Comparison of ENCODE assay signal across 28 cellular contexts in genomic region chr19:18060472-18060871, GRCh38. TPM values are rescaled to one million over a fixed set of nuclear protein-coding genes. Genes with fewer than 3 reads are reported as not detected.
DNase-seq lines count a peak whose midpoint lies in the region; ATAC-seq and TF ChIP-seq lines count a peak whose summit lies in the region.
"Had no signal": no experiment of that assay in that cellular context is flagged by ENCODE, and none has a peak within 500 bp of the region (broad histone marks: within the 10 kb centered on the region; RNA-seq: fewer than 3 reads in every experiment).

No MANE protein-coding gene starts in this region.

- H2AK5ac ChIP-seq in IMR-90 (ENCODE audit: low read depth, low read length) = no peak overlapping the region

- H3K4me1 ChIP-seq in BE2C = no peaks in the 10 kb centered on the region
- peaks cover 5% of the 10 kb centered on the region; the same call in 1 of the 2 replicates for H3K4me1 ChIP-seq in IMR-90 (ENCODE audit: control insufficient read depth, insufficient read depth, low read length)
- H3K4me1 ChIP-seq in CD8-positive, alpha-beta memory T cell (ENCODE audit: insufficient read depth, low read length) = peaks cover 13% of the 10 kb centered on the region

- no peak overlapping the region for H3K14ac ChIP-seq in IMR-90 (replicated peaks; ENCODE audit: low read depth, low read length)

- ATAC-seq in IMR-90 (ENCODE audit: low read depth) = no peak
- ATAC-seq: gastrocnemius medialis; natural killer cell treated with Interleukin-12 subunit alpha and Interleukin-12 subunit beta and Interleukin-15 and Interleukin-18, amount 100 ng/mL, for 72 hours; stimulated activated effector memory CD8-positive, alpha-beta T cell treated with anti-CD3 and anti-CD28 coated beads, Interleukin-12 subunit alpha, Interleukin-12 subunit beta, amount 100 ng/mL, for 72 hours; T-cell had no signal

- H2AK9ac ChIP-seq in IMR-90 (replicated peaks; ENCODE audit: low read depth, low read length, poor library complexity) = no peak overlapping the region

- no peak overlapping the region for H3K27ac ChIP-seq in IMR-90 (ENCODE audit: insufficient read depth, low read length)
- H3K27ac ChIP-seq in CD8-positive, alpha-beta memory T cell (ENCODE audit: low read depth, low read length) = no peak overlapping the region
- H3K27ac ChIP-seq: gastrocnemius medialis, SJCRH30 had no signal

- no peak overlapping the region for H3K4me2 ChIP-seq in IMR-90 (ENCODE audit: low read depth, low read length)

- CTCF ChIA-PET in IMR-90 (lab: Yijun Ruan, JAX) = no interaction called here
- CTCF ChIA-PET in CD8-positive, alpha-beta memory T cell (lab: Charles Lee) = interaction anchor here (1.1 to 10.6 kb wide), 10 partner anchors 30 to 201 kb away, joined by 3 to 168 read pairs (median 8); partner anchors contain the start of genes ARRDC2 and RPL18A

- H3K23ac ChIP-seq in IMR-90 (ENCODE audit: low read depth, low read length) = no peak overlapping the region

- no peak overlapping the region for H3K18ac ChIP-seq in IMR-90 (ENCODE audit: low read depth, low read length)

- no TSS peak for BruUV-seq in IMR-90 (replicated peaks; lab: Mats Ljungman, UMichigan)

- TF ChIP-seq RAD21 in IMR-90 (IDR thresholded peaks at IDR 0.05; ENCODE audit: low read length) = no peak

- intact Hi-C loops in IMR-90 (cut with micrococcal nuclease) = no loop called here

- H4K91ac ChIP-seq in IMR-90 (ENCODE audit: insufficient read depth, low read depth, low read length) = no peak overlapping the region

- H3K56ac ChIP-seq in IMR-90 (ENCODE audit: extremely low read depth, insufficient read depth, low read length) = no peak overlapping the region

- H2BK15ac ChIP-seq in IMR-90 (ENCODE audit: low read depth, low read length) = no peak overlapping the region

- no peak overlapping the region for H3K4ac ChIP-seq in IMR-90 (ENCODE audit: low read depth, low read length)

- peak overlapping the region in 1 of 8 donors; percentile 77 for H3K27ac Mint-ChIP-seq in CD8-positive, alpha-beta memory T cell
- H3K27ac Mint-ChIP-seq: activated naive CD8-positive, alpha-beta T cell; activated T-cell treated with anti-CD3 and anti-CD28 coated beads, Interleukin-2, amount 50 U/mL, for 24 hours; CD4-positive, alpha-beta T cell; natural killer cell treated with Interleukin-12 subunit alpha and Interleukin-12 subunit beta and Interleukin-15 and Interleukin-18, amount 100 ng/mL, for 72 hours; T-cell had no signal

- no peak overlapping the region for H3K4me3 Mint-ChIP-seq in CD8-positive, alpha-beta memory T cell
- H3K4me3 Mint-ChIP-seq: activated naive CD8-positive, alpha-beta T cell; activated T-cell treated with anti-CD3 and anti-CD28 coated beads, Interleukin-2, amount 50 U/mL, for 24 hours; CD4-positive, alpha-beta T cell; natural killer cell treated with Interleukin-12 subunit alpha and Interleukin-12 subunit beta and Interleukin-15 and Interleukin-18, amount 100 ng/mL, for 72 hours; stimulated activated effector memory CD8-positive, alpha-beta T cell treated with anti-CD3 and anti-CD28 coated beads, Interleukin-12 subunit alpha, Interleukin-12 subunit beta, amount 100 ng/mL, for 72 hours; T-cell had no signal

- H3K9me3 ChIP-seq in BE2C = no peaks in the 10 kb centered on the region
- H3K9me3 ChIP-seq in IMR-90 (ENCODE audit: control insufficient read depth, insufficient read depth, low read length) = 0 out of 2 replicates have a peak, but pooled peaks cover 2% of the 10 kb centered on the region
- no peaks in the 10 kb centered on the region for H3K9me3 ChIP-seq in CD8-positive, alpha-beta memory T cell (ENCODE audit: low read length)
- H3K9me3 ChIP-seq: gastrocnemius medialis, SJCRH30 had no signal

- no peaks in the 10 kb centered on the region for H3K27me3 Mint-ChIP-seq in CD8-positive, alpha-beta memory T cell
- H3K27me3 Mint-ChIP-seq: activated naive CD8-positive, alpha-beta T cell; activated T-cell treated with anti-CD3 and anti-CD28 coated beads, Interleukin-2, amount 50 U/mL, for 24 hours; CD4-positive, alpha-beta T cell; natural killer cell treated with Interleukin-12 subunit alpha and Interleukin-12 subunit beta and Interleukin-15 and Interleukin-18, amount 100 ng/mL, for 72 hours; T-cell had no signal

- H3K4me3 ChIP-seq in BE2C (ENCODE audit: low read depth, low read length) (no peak overlapping the region), IMR-90 (ENCODE audit: insufficient read depth, low read depth, low read length) (no peak overlapping the region)
- no peak overlapping the region for H3K4me3 ChIP-seq in CD8-positive, alpha-beta memory T cell (ENCODE audit: low read length)
- H3K4me3 ChIP-seq: gastrocnemius medialis, lung, SJCRH30 had no signal

- peak; percentile 48 for DNase-seq in BE2C
- no peak for DNase-seq in IMR-90
- DNase-seq in SK-N-DZ (ENCODE audit: low spot score) = peak; percentile 38
- DNase-seq in iPS-NIHi11 (ENCODE audit: low spot score) = peak; percentile 33
- DNase-seq in CD8-positive, alpha-beta memory T cell = no peak
- no peak for DNase-seq in COLO668 (lab: John Stamatoyannopoulos, UW; ENCODE audit: unreplicated experiment)
- DNase-seq in MV-4-11 (lab: John Stamatoyannopoulos, UW) = no peak
- DNase-seq in effector CD8-positive, alpha-beta T cell (lab: John Stamatoyannopoulos, UW) = no peak
- DNase-seq: activated CD4-positive, alpha-beta T cell treated with anti-CD3 and anti-CD28 coated beads, Interleukin-2, amount 50 U/mL, for 1 hour; activated CD4-positive, CD25-positive, alpha-beta regulatory T cell; activated effector memory CD4-positive, alpha-beta T cell treated with anti-CD3 and anti-CD28 coated beads, Interleukin-2, amount 50 U/mL, for 16 hours; activated T-cell treated with anti-CD3 and anti-CD28 coated beads, Interleukin-2, amount 50 U/mL, for 24 hours; AML-193; CD4-positive, alpha-beta T cell; gastrocnemius medialis; KG1; NCI-H1105 treated with DMSO at 0.1 percent for 48 hours; NCI-H2029; NCI-H2227 treated with DMSO at 0.1 percent for 48 hours; SJCRH30; T-cell had no signal

- no peak for TF ChIP-seq POLR2A in IMR-90 (IDR thresholded peaks at IDR 0.05; ENCODE audit: low read depth, low read length)

- POLR2A ChIA-PET in IMR-90 (lab: Charles Lee; ENCODE audit: unreplicated experiment) = no interaction called here
- POLR2A ChIA-PET in CD8-positive, alpha-beta memory T cell (lab: Charles Lee) = no interaction called here

- in situ Hi-C loops in IMR-90 (cut with MboI; ENCODE audit: low sequenced_read_pairs) = loop anchor here (25.0 kb wide), 1 partner anchor 123 kb away; the partner anchor contains the start of gene CCDC124

- H3K9me3 Mint-ChIP-seq in CD8-positive, alpha-beta memory T cell = no peaks in the 10 kb centered on the region
- H3K9me3 Mint-ChIP-seq: activated T-cell treated with anti-CD3 and anti-CD28 coated beads, Interleukin-2, amount 50 U/mL, for 24 hours; CD4-positive, alpha-beta T cell; natural killer cell treated with Interleukin-12 subunit alpha and Interleukin-12 subunit beta and Interleukin-15 and Interleukin-18, amount 100 ng/mL, for 72 hours; stimulated activated effector memory CD8-positive, alpha-beta T cell treated with anti-CD3 and anti-CD28 coated beads, Interleukin-12 subunit alpha, Interleukin-12 subunit beta, amount 100 ng/mL, for 72 hours; T-cell had no signal

- dilution Hi-C loops in IMR-90 (cut with HindIII; ENCODE audit: low sequenced_read_pairs, unreplicated experiment) = no loop called here

- no peak overlapping the region for H2BK120ac ChIP-seq in IMR-90 (ENCODE audit: low read depth, low read length)

- no peaks in the 10 kb centered on the region for H3K79me1 ChIP-seq in IMR-90 (ENCODE audit: low read depth in 1 of 2, low read length in 2 of 2)

- peaks cover 7 to 39% (median 9%) of the 10 kb centered on the region in 3 donors for H3K36me3 Mint-ChIP-seq in CD8-positive, alpha-beta memory T cell
- H3K36me3 Mint-ChIP-seq: natural killer cell treated with Interleukin-12 subunit alpha and Interleukin-12 subunit beta and Interleukin-15 and Interleukin-18, amount 100 ng/mL, for 72 hours had no signal

- no peaks in the 10 kb centered on the region for H3K36me3 ChIP-seq in BE2C
- H3K36me3 ChIP-seq in IMR-90 (ENCODE audit: control insufficient read depth, insufficient read depth, low read length) = no peaks in the 10 kb centered on the region
- H3K36me3 ChIP-seq in CD8-positive, alpha-beta memory T cell (ENCODE audit: insufficient read depth, low read length) = peaks cover 7% of the 10 kb centered on the region
- H3K36me3 ChIP-seq: gastrocnemius medialis, SJCRH30 had no signal

- no peak for TF ChIP-seq CTCF in BE2C (IDR thresholded peaks at IDR 0.05; ENCODE audit: low read depth, low read length)
- TF ChIP-seq CTCF in IMR-90 (conservative IDR thresholded peaks at IDR 0.05; ENCODE audit: low read depth, low read length) = no peak

- H2AFZ ChIP-seq in IMR-90 (replicated peaks; ENCODE audit: low read length, poor library complexity) = no peak overlapping the region

- no peak overlapping the region for H4K8ac ChIP-seq in IMR-90 (ENCODE audit: low read depth in 2 of 2, low read length in 2 of 2)

- no peak overlapping the region for H2BK20ac ChIP-seq in IMR-90 (ENCODE audit: low read depth, low read length)

- no peak overlapping the region for H3K9ac ChIP-seq in IMR-90 (ENCODE audit: low read depth, low read length)

- no peak overlapping the region for H2BK5ac ChIP-seq in IMR-90 (ENCODE audit: low read depth, low read length, poor library complexity, severe bottlenecking)

- no peak overlapping the region for H4K5ac ChIP-seq in IMR-90 (ENCODE audit: low read depth, low read length)

- H3K27me3 ChIP-seq in BE2C = no peaks in the 10 kb centered on the region
- peaks cover 9% of the 10 kb centered on the region; the same call in 1 of the 2 replicates for H3K27me3 ChIP-seq in IMR-90 (ENCODE audit: control insufficient read depth, insufficient read depth, low read length)
- no peaks in the 10 kb centered on the region for H3K27me3 ChIP-seq in CD8-positive, alpha-beta memory T cell (ENCODE audit: insufficient read depth, low read length, poor library complexity, severe bottlenecking)
- H3K27me3 ChIP-seq: gastrocnemius medialis had no signal

- WGBS in IMR-90 (ENCODE audit: extremely low coverage in 2 of 2, insufficient read length in 1 of 2), 2 experiments = 100% methylated on average over 1 of the region's 6 CpGs; no CpG with 5 or more reads in 1 of the 2 experiments

- no peaks in the 10 kb centered on the region for H3K9me1 ChIP-seq in IMR-90 (ENCODE audit: insufficient read depth, low read length)

- H3K4me1 Mint-ChIP-seq in CD8-positive, alpha-beta memory T cell = peaks cover 7 to 10% (median 8%) of the 10 kb centered on the region in 3 donors

- H4K20me1 ChIP-seq in IMR-90 (ENCODE audit: insufficient read depth, low read length) = no peaks in the 10 kb centered on the region

RNA-seq across cellular contexts. Expression of gene IL12RB1, which starts 26.3 kb away (rescaled TPM):
- polyA plus RNA-seq in BE2C (2012; ENCODE audit: insufficient read depth, insufficient read length, low read depth) = not detected
- total RNA-seq in IMR-90 (2012; rRNA removed) = not detected in 2 replicates
- polyA plus RNA-seq in IMR-90 (2012; rRNA removed) = not detected in 2 replicates
- polyA plus RNA-seq in IMR-90 (2012; cell fraction: cytosol; rRNA removed) = 0.08 TPM in 1 of 2 replicates, not detected in the other
- 0.11 TPM in 1 of 2 replicates, not detected in the other for polyA plus RNA-seq in IMR-90 (2012; cell fraction: nucleus; rRNA removed; ENCODE audit: low replicate concordance)
- not detected in 2 replicates for polyA plus RNA-seq in SK-N-DZ (2014; cell fraction: cytosol; rRNA removed)
- polyA plus RNA-seq in SK-N-DZ (2014; cell fraction: nucleus; rRNA removed) = not detected in 2 replicates
- total RNA-seq in CD8-positive, alpha-beta memory T cell = 10 to 100 TPM; 18.9 to 19.6 TPM
- polyA plus RNA-seq in CD8-positive, alpha-beta memory T cell = 43.2 TPM
- total RNA-seq: A673, G401, MCF 10A, SJCRH30 had no signal

RNA-seq across cellular contexts. Expression of gene MAST3, which starts 37.1 kb away (rescaled TPM):
- polyA plus RNA-seq in BE2C (2012; ENCODE audit: insufficient read depth, insufficient read length, low read depth) = 3.7 TPM
- total RNA-seq in IMR-90 (2012; rRNA removed) = 1.3 and 1.4 TPM in 2 replicates
- polyA plus RNA-seq in IMR-90 (2012; rRNA removed) = 3.9 and 4.3 TPM in 2 replicates
- 2.5 and 4.0 TPM in 2 replicates for polyA plus RNA-seq in IMR-90 (2012; cell fraction: cytosol; rRNA removed)
- 12.9 and 21.9 TPM in 2 replicates for polyA plus RNA-seq in IMR-90 (2012; cell fraction: nucleus; rRNA removed; ENCODE audit: low replicate concordance)
- polyA plus RNA-seq in SK-N-DZ (2014; cell fraction: cytosol; rRNA removed) = 2.0 and 2.6 TPM in 2 replicates
- 2.5 and 3.4 TPM in 2 replicates for polyA plus RNA-seq in SK-N-DZ (2014; cell fraction: nucleus; rRNA removed)
- total RNA-seq in CD8-positive, alpha-beta memory T cell = 10 to 100 TPM; 15.0 to 15.9 TPM
- 18.6 TPM for polyA plus RNA-seq in CD8-positive, alpha-beta memory T cell

RNA-seq across cellular contexts. Expression of gene ARRDC2, which starts 52.5 kb away (rescaled TPM):
- polyA plus RNA-seq in BE2C (2012; ENCODE audit: insufficient read depth, insufficient read length, low read depth) = 2.8 TPM
- total RNA-seq in IMR-90 (2012; rRNA removed) = 1.4 and 1.9 TPM in 2 replicates
- polyA plus RNA-seq in IMR-90 (2012; rRNA removed) = 4.5 and 4.9 TPM in 2 replicates
- 1.7 and 6.3 TPM in 2 replicates for polyA plus RNA-seq in IMR-90 (2012; cell fraction: cytosol; rRNA removed)
- polyA plus RNA-seq in IMR-90 (2012; cell fraction: nucleus; rRNA removed; ENCODE audit: low replicate concordance) = 11.8 and 32.4 TPM in 2 replicates
- 3.1 and 3.6 TPM in 2 replicates for polyA plus RNA-seq in SK-N-DZ (2014; cell fraction: cytosol; rRNA removed)
- polyA plus RNA-seq in SK-N-DZ (2014; cell fraction: nucleus; rRNA removed) = 3.2 and 18.3 TPM in 2 replicates
- total RNA-seq in CD8-positive, alpha-beta memory T cell = 10 to 100 TPM; 33.5 to 37.1 TPM
- polyA plus RNA-seq in CD8-positive, alpha-beta memory T cell = 45.8 TPM

Comparison
In these comparisons a context has a peak if more than half of its experiments do, and no peak if none do; other contexts are left out.
1. DNase-seq: peak in BE2C (single experiment), SK-N-DZ (single experiment) and iPS-NIHi11 (single experiment); none in IMR-90 (single experiment), CD8-positive, alpha-beta memory T cell (0 of 5), COLO668 (single experiment), MV-4-11 (single experiment) and effector CD8-positive, alpha-beta T cell (single experiment).
2. RNA of gene IL12RB1, which starts 26.3 kb away (total RNA-seq): 18.9 to 19.6 TPM in CD8-positive, alpha-beta memory T cell; not detected in IMR-90; every median in the first group is over 10 times any median in the second.
3. RNA of gene ARRDC2, which starts 52.5 kb away (total RNA-seq): 33.5 to 37.1 TPM in CD8-positive, alpha-beta memory T cell; 1.4 to 1.9 TPM in IMR-90; every median in the first group is over 10 times any median in the second.